15 cellular contexts compared by ENCODE assay signal in the genomic region with DNA sequence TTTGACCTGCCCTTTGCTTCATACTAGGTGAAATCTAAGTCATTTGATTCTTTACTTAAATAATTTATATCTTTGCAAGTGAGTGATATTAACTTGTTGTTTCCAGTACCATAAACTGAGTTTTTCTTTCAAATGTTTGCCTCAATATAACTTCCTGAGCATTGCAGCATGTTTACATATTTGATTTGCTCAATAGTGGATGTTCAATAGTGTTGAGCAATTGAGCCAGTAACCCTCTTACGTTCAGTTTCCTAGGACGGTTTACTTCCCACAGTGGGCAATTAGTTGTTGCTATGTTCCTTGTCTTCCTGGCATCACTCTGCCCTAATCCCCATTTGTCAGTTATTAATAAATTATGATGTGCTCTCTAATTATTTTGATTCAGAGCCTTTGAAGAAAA.
"Had no signal": no experiment of that assay in that cellular context is flagged by ENCODE, and none has a peak within 500 bp of the region (broad histone marks: within the 10 kb centered on the region; RNA-seq: fewer than 3 reads in every experiment).

No MANE protein-coding gene starts in this region.

- H3K4me1 ChIP-seq: esophagus muscularis mucosa, heart left ventricle, left ventricle myocardium inferior had no signal

- ATAC-seq: effector memory CD8-positive, alpha-beta T cell; heart left ventricle; right cardiac atrium had no signal

- H3K27ac ChIP-seq: epithelial cell of prostate, esophagus muscularis mucosa, heart left ventricle, left ventricle myocardium inferior, pancreas had no signal

- H3K27me3 ChIP-seq: esophagus muscularis mucosa, heart left ventricle, pancreas had no signal

- DNase-seq: effector memory CD8-positive, alpha-beta T cell; heart left ventricle; hippocampal formation; islet precursor cell; left ventricle myocardium inferior; mesendoderm; naive B cell; occipital lobe; pancreas; right cardiac atrium; stimulated activated CD4-positive, alpha-beta T cell treated with anti-CD3 and anti-CD28 coated beads, Interleukin-2, amount 100 ng/mL, for 48 hours; stimulated activated naive CD4-positive, alpha-beta T cell treated with Interleukin-2 at 50 U/mL for 16 hours; trophoblast cell had no signal
